14 cellular contexts compared by ENCODE assay signal in genomic region chr9:37992924-37993349, GRCh38.
DNase-seq lines count a peak whose midpoint lies in the region; ATAC-seq and TF ChIP-seq lines count a peak whose summit lies in the region.
"Had no signal": no experiment of that assay in that cellular context is flagged by ENCODE, and none has a peak within 500 bp of the region (broad histone marks: within the 10 kb centered on the region; RNA-seq: fewer than 3 reads in every experiment).

No MANE protein-coding gene starts in this region.

- ATAC-seq in lower lobe of right lung, result no peak
- no peak for ATAC-seq in HG02610 (IDR thresholded peaks at IDR 0.05; ENCODE audit: unreplicated experiment)
- ATAC-seq: CD8-positive, alpha-beta T cell; stimulated activated naive CD8-positive, alpha-beta T cell treated with anti-CD3 and anti-CD28 coated beads, Interleukin-15, Interleukin-2, amounts not matched to agents 100 U/mL and 50 U/mL, for 24 hours had no signal

- H3K4me3 ChIP-seq in GM12865 (ENCODE audit: low read depth, low read length) (no peak overlapping the region), dorsolateral prefrontal cortex (no peak overlapping the region), lower lobe of right lung (no peak overlapping the region)

- peaks cover 46% of the 10 kb centered on the region for H3K4me1 ChIP-seq in lower lobe of right lung

- intact Hi-C loops in dorsolateral prefrontal cortex (cut with DNase I), result no loop called here
- intact Hi-C loops in lower lobe of right lung (cut with DNase I), result no loop called here

- H3K27me3 ChIP-seq in dorsolateral prefrontal cortex (no peaks in the 10 kb centered on the region), lower lobe of right lung (ENCODE audit: low read depth) (no peaks in the 10 kb centered on the region)

- H3K27ac ChIP-seq in dorsolateral prefrontal cortex, result peak overlapping the region in 55 of 59 donors; percentile 2 to 99 (median 96)
- no peak overlapping the region for H3K27ac ChIP-seq in lower lobe of right lung

- DNase-seq in GM12865 (ENCODE audit: low read depth) (peak; percentile 26), NOMO-1 treated with DMSO at 0.1 percent for 48 hours (lab: John Stamatoyannopoulos, UW; ENCODE audit: unreplicated experiment) (peak; percentile 44), dorsolateral prefrontal cortex (no peak), pons (ENCODE audit: low spot score) (peak; percentile 91), lower lobe of right lung (no peak)
- no peak for DNase-seq in stimulated activated CD8-positive, alpha-beta memory T cell treated with anti-CD3 and anti-CD28 coated beads, Interleukin-4, amount 100 ng/mL, for 48 hours
- DNase-seq: activated CD4-positive, alpha-beta memory T cell treated with anti-CD3 and anti-CD28 coated beads for 36 hours; activated gamma-delta T cell; CD8-positive, alpha-beta T cell; NK-92 treated with Interleukin-12 subunit alpha and Interleukin-12 subunit beta, amount 100 ng/mL, for 24 hours; stimulated activated CD4-positive, alpha-beta T cell treated with anti-CD3 and anti-CD28 coated beads, Interleukin-4, amount 100 ng/mL, for 24 hours; stimulated activated naive CD8-positive, alpha-beta T cell treated with anti-CD3 and anti-CD28 coated beads, Interleukin-15, Interleukin-2, amounts not matched to agents 100 U/mL and 50 U/mL, for 24 hours; T-helper 1 cell had no signal

- no peaks in the 10 kb centered on the region for H3K36me3 ChIP-seq in lower lobe of right lung

- H3K9me3 ChIP-seq in lower lobe of right lung, result no peaks in the 10 kb centered on the region

- TF ChIP-seq CTCF in GM12865 (IDR thresholded peaks at IDR 0.05; ENCODE audit: insufficient read depth, low read depth, low read length, missing control alignments), result no peak
- TF ChIP-seq CTCF in dorsolateral prefrontal cortex (IDR thresholded peaks at IDR 0.05 in 54 of 56, conservative IDR thresholded peaks at IDR 0.05 in 2 of 56; ENCODE audit: low read depth in 1 of 56, partially characterized antibody in 56 of 56), result no peak
- TF ChIP-seq CTCF in lower lobe of right lung (IDR thresholded peaks at IDR 0.05), result no peak

Comparison
In these comparisons a context has a peak if more than half of its experiments do, and no peak if none do; other contexts are left out.
1. DNase-seq: peak in GM12865 (single experiment), NOMO-1 treated with DMSO at 0.1 percent for 48 hours (single experiment) and pons (single experiment); none in dorsolateral prefrontal cortex (0 of 10), lower lobe of right lung (single experiment) and stimulated activated CD8-positive, alpha-beta memory T cell treated with anti-CD3 and anti-CD28 coated beads, Interleukin-4, amount 100 ng/mL, for 48 hours (single experiment).